Comparison of ENCODE assay signal across 8 cellular contexts in the genomic region with DNA sequence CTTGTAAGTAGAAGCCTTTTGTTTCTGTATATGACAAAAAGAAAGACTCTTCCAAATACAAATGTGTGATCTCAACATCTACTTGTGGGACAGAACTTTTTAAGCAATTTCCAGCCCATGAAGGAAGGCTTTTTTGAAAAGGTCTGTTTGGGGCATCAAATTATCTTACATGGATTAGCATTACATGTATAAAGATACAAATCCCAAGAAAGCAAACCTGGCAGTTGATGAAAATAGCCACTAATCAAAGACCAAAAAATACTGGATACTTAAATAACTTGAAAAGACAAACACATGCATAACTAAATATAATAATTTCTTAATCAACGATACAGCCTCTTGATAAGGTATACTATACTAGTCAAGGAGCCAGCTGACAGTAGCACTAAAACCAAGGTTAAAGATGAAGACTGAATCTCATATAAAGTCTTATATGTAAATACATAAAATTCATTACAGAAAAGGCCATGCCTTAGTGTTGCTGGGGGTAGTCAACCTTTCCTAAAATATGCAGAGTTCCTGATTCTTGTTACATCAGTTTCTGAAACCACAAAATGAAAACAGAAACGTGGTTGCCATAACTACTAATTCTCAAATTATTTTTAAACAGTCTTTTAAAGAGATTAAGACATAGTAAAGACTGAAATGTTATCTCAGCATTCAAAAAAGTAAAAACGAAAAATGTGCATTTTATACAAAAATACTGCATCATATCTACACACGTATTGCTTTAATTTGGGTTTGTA. TPM values are rescaled to one million over a fixed set of nuclear protein-coding genes. Genes with fewer than 3 reads are reported as not detected.
DNase-seq lines count a peak whose midpoint lies in the region; ATAC-seq and TF ChIP-seq lines count a peak whose summit lies in the region.

No MANE protein-coding gene starts in this region.

- H3K4me2 ChIP-seq in IMR-90 (ENCODE audit: low read depth, low read length) = peak overlapping the region; percentile 97

- no peak for TF ChIP-seq RAD21 in IMR-90 (IDR thresholded peaks at IDR 0.05; ENCODE audit: low read length)

- H4K20me1 ChIP-seq in IMR-90 (ENCODE audit: insufficient read depth, low read length) = peaks cover 4% of the 10 kb centered on the region; the same call in 1 of the 2 replicates

- H2AK9ac ChIP-seq in IMR-90 (replicated peaks; ENCODE audit: low read depth, low read length, poor library complexity) = no peak overlapping the region

- H2BK15ac ChIP-seq in IMR-90 (ENCODE audit: low read depth, low read length) = no peak overlapping the region

- no peaks in the 10 kb centered on the region for H3K27me3 ChIP-seq in IMR-90 (ENCODE audit: control insufficient read depth, insufficient read depth, low read length)
- no peaks in the 10 kb centered on the region for H3K27me3 ChIP-seq in transverse colon

- H3K27ac Mint-ChIP-seq in activated naive CD8-positive, alpha-beta T cell treated with anti-CD3 and anti-CD28 coated beads for 36 hours = peak overlapping the region; percentile 77

- no peaks in the 10 kb centered on the region for H3K9me1 ChIP-seq in IMR-90 (ENCODE audit: insufficient read depth, low read length)

- H3K9me3 ChIP-seq in IMR-90 (ENCODE audit: control insufficient read depth, insufficient read depth, low read length) (no peaks in the 10 kb centered on the region), transverse colon (no peaks in the 10 kb centered on the region)

- peak overlapping the region; percentile 17; the same call in 1 of the 2 replicates for H3K4ac ChIP-seq in IMR-90 (ENCODE audit: low read depth, low read length)

- peaks cover 55% of the 10 kb centered on the region for H3K4me1 Mint-ChIP-seq in activated naive CD8-positive, alpha-beta T cell treated with anti-CD3 and anti-CD28 coated beads for 36 hours

- H3K36me3 ChIP-seq in IMR-90 (ENCODE audit: control insufficient read depth, insufficient read depth, low read length) = peaks cover 7% of the 10 kb centered on the region
- H3K36me3 ChIP-seq in transverse colon = no peaks in the 10 kb centered on the region

- H2BK5ac ChIP-seq in IMR-90 (ENCODE audit: low read depth, low read length, poor library complexity, severe bottlenecking) = peak overlapping the region; percentile 100

- ATAC-seq in GM18858 (IDR thresholded peaks at IDR 0.05; ENCODE audit: unreplicated experiment) (peak; percentile 37), IMR-90 (ENCODE audit: low read depth) (no peak), GM19463 (IDR thresholded peaks at IDR 0.05; ENCODE audit: unreplicated experiment) (no peak)

- TF ChIP-seq POLR2A in IMR-90 (IDR thresholded peaks at IDR 0.05; ENCODE audit: low read depth, low read length) = peak; percentile 71
- TF ChIP-seq POLR2A in transverse colon (IDR thresholded peaks at IDR 0.05) = no peak

- H3K79me1 ChIP-seq in IMR-90 (ENCODE audit: low read depth in 1 of 2, low read length in 2 of 2) = peaks cover 5 to 19% of the 10 kb centered on the region in 2 experiments; a peak in 2 of 4 replicates

- peak overlapping the region; percentile 80 for H3K4me3 ChIP-seq in IMR-90 (ENCODE audit: insufficient read depth, low read depth, low read length)
- H3K4me3 ChIP-seq in transverse colon = peak overlapping the region; percentile 2 to 44 (median 24)

- H3K9ac ChIP-seq in IMR-90 (ENCODE audit: low read depth, low read length) = peak overlapping the region; percentile 100

- BruUV-seq in IMR-90 (replicated peaks; lab: Mats Ljungman, UMichigan) = no TSS peak

- TF ChIP-seq CTCF in IMR-90 (conservative IDR thresholded peaks at IDR 0.05; ENCODE audit: low read depth, low read length) (no peak), transverse colon (IDR thresholded peaks at IDR 0.05) (no peak)

- peaks cover 4% of the 10 kb centered on the region; the same call in 1 of the 2 replicates for H3K4me1 ChIP-seq in IMR-90 (ENCODE audit: control insufficient read depth, insufficient read depth, low read length)
- peaks cover 0 to 49% (median 19%) of the 10 kb centered on the region in 4 donors for H3K4me1 ChIP-seq in transverse colon

- peak overlapping the region; percentile 99; the same call in 1 of the 2 replicates for H3K27ac ChIP-seq in IMR-90 (ENCODE audit: insufficient read depth, low read length)
- peak overlapping the region; percentile 82 to 91 (median 89) for H3K27ac ChIP-seq in transverse colon

- peak overlapping the region; percentile 18; the same call in 1 of the 2 replicates for H3K14ac ChIP-seq in IMR-90 (replicated peaks; ENCODE audit: low read depth, low read length)

- in situ Hi-C loops in IMR-90 (cut with MboI; ENCODE audit: low sequenced_read_pairs) (no loop called here), transverse colon (cut with MboI; ENCODE audit: low pct_ligation_motif_present in 1 of 4, low pct_unique_long_range_greater_than_20kb in 1 of 4, low sequenced_read_pairs in 3 of 4) (no loop called here)

- H4K91ac ChIP-seq in IMR-90 (ENCODE audit: insufficient read depth, low read depth, low read length) = no peak overlapping the region

- H2BK120ac ChIP-seq in IMR-90 (ENCODE audit: low read depth, low read length) = peak overlapping the region; percentile 26; the same call in 1 of the 2 replicates

- H3K56ac ChIP-seq in IMR-90 (ENCODE audit: extremely low read depth, insufficient read depth, low read length) = peak overlapping the region; percentile 96

- POLR2A ChIA-PET in IMR-90 (lab: Charles Lee; ENCODE audit: unreplicated experiment) = interaction anchor here (0.6 kb wide), 2 partner anchors 15 to 104 kb away, joined by 3 to 6 read pairs; no protein-coding TSS in a partner anchor

- peak overlapping the region; percentile 82; the same call in 1 of the 2 replicates for H4K5ac ChIP-seq in IMR-90 (ENCODE audit: low read depth, low read length)

- DNase-seq in IMR-90 (peak; percentile 68), kidney glomerular epithelial cell (lab: John Stamatoyannopoulos, UW) (peak; percentile 63), transverse colon (no peak), islet precursor cell (no peak), NCI-H1105 treated with DMSO at 0.1 percent for 48 hours (lab: John Stamatoyannopoulos, UW) (no peak)
- no peak for DNase-seq in activated naive CD8-positive, alpha-beta T cell treated with anti-CD3 and anti-CD28 coated beads for 36 hours

- intact Hi-C loops in IMR-90 (cut with micrococcal nuclease) = loop anchor here (2.0 to 5.0 kb wide), 2 partner anchors 27 to 163 kb away; no protein-coding TSS in a partner anchor
- intact Hi-C loops in transverse colon (cut with DNase I; ENCODE audit: low total_unique reads) = no loop called here

- H3K36me3 Mint-ChIP-seq in activated naive CD8-positive, alpha-beta T cell treated with anti-CD3 and anti-CD28 coated beads for 36 hours = peaks cover 31% of the 10 kb centered on the region

- CTCF ChIA-PET in IMR-90 (lab: Yijun Ruan, JAX) = interaction anchor here (0.6 to 1.0 kb wide), 2 partner anchors 32 to 60 kb away, joined by 3 to 4 read pairs; no protein-coding TSS in a partner anchor

- H3K9me3 Mint-ChIP-seq in activated naive CD8-positive, alpha-beta T cell treated with anti-CD3 and anti-CD28 coated beads for 36 hours = peaks cover 3% of the 10 kb centered on the region

- peak overlapping the region; percentile 87 for H3K18ac ChIP-seq in IMR-90 (ENCODE audit: low read depth, low read length)

- peak overlapping the region; percentile 7 for H3K4me3 Mint-ChIP-seq in activated naive CD8-positive, alpha-beta T cell treated with anti-CD3 and anti-CD28 coated beads for 36 hours

- WGBS in IMR-90 (ENCODE audit: extremely low coverage in 2 of 2, insufficient read length in 1 of 2), 2 experiments = no CpG with 5 or more reads among the region's 4 CpGs
- 20 to 31% methylated on average over 4 of the region's 4 CpGs for WGBS in transverse colon (ENCODE audit: low coverage in 1 of 2), 2 donors

- TF ChIP-seq EP300 in transverse colon (IDR thresholded peaks at IDR 0.05; ENCODE audit: low read depth) = no peak

- dilution Hi-C loops in IMR-90 (cut with HindIII; ENCODE audit: low sequenced_read_pairs, unreplicated experiment) = no loop called here

- peak overlapping the region in 1 of 2 experiments; percentile 35; a peak in 1 of 4 replicates for H4K8ac ChIP-seq in IMR-90 (ENCODE audit: low read depth in 2 of 2, low read length in 2 of 2)

- no peak overlapping the region; the same call in 1 of the 2 replicates for H2BK20ac ChIP-seq in IMR-90 (ENCODE audit: low read depth, low read length)

- 0 out of 2 replicates have a peak overlapping the region, but pooled peaks have one; percentile 49 for H3K23ac ChIP-seq in IMR-90 (ENCODE audit: low read depth, low read length)

- H2AFZ ChIP-seq in IMR-90 (replicated peaks; ENCODE audit: low read length, poor library complexity) = no peak overlapping the region

- no peaks in the 10 kb centered on the region for H3K27me3 Mint-ChIP-seq in activated naive CD8-positive, alpha-beta T cell treated with anti-CD3 and anti-CD28 coated beads for 36 hours

- no peak overlapping the region for H2AK5ac ChIP-seq in IMR-90 (ENCODE audit: low read depth, low read length)

TF ChIP-seq in IMR-90, 13 proteins besides CTCF, POLR2A, EP300 and RAD21:
- no peak for TF ChIP-seq USF2 (IDR thresholded peaks at IDR 0.05; ENCODE audit: low read depth, low read length)
- TF ChIP-seq CEBPB (IDR thresholded peaks at IDR 0.05; ENCODE audit: low read depth, low read length) = peak; percentile 49; the same call in 1 of the 2 replicates
- peak; percentile 27; the same call in 1 of the 2 replicates for TF ChIP-seq MXI1 (IDR thresholded peaks at IDR 0.05; ENCODE audit: borderline replicate concordance, low read depth, low read length)

RNA-seq across cellular contexts. Expression of gene ANKRD28, which starts 2.0 kb away (rescaled TPM):
- total RNA-seq in IMR-90 (2012; rRNA removed) (211 and 223 TPM in 2 replicates), transverse colon (10 to 100 TPM; 39.0 to 81.1 (median 49.5) TPM)
- polyA plus RNA-seq in IMR-90 (2012; rRNA removed) = 39.2 and 52.6 TPM in 2 replicates
- polyA plus RNA-seq in IMR-90 (2012; cell fraction: cytosol; rRNA removed) = 14.2 and 22.7 TPM in 2 replicates
- polyA plus RNA-seq in IMR-90 (2012; cell fraction: nucleus; rRNA removed; ENCODE audit: low replicate concordance) = 23.2 and 164 TPM in 2 replicates
- 10 to 100 TPM; 31.2 to 33.1 TPM for total RNA-seq in activated naive CD8-positive, alpha-beta T cell treated with anti-CD3 and anti-CD28 coated beads for 36 hours

Comparison
In these comparisons a context has a peak if more than half of its experiments do, and no peak if none do; other contexts are left out.
1. DNase-seq: peak in IMR-90 (single experiment) and kidney glomerular epithelial cell (single experiment); none in activated naive CD8-positive, alpha-beta T cell treated with anti-CD3 and anti-CD28 coated beads for 36 hours (single experiment), transverse colon (single experiment), islet precursor cell (single experiment) and NCI-H1105 treated with DMSO at 0.1 percent for 48 hours (single experiment).